Comparison of ENCODE assay signal across 21 cellular contexts in genomic region chr3:132196113-132196512, GRCh38.
"Had no signal": no experiment of that assay in that cellular context is flagged by ENCODE, and none has a peak within 500 bp of the region (broad histone marks: within the 10 kb centered on the region; RNA-seq: fewer than 3 reads in every experiment).

No MANE protein-coding gene starts in this region.

- H3K4me1 ChIP-seq: gastrocnemius medialis, left ventricle myocardium inferior, spleen had no signal

- H3K9me3 ChIP-seq: gastrocnemius medialis, left ventricle myocardium inferior, spleen had no signal

- H3K36me3 ChIP-seq: brain microvascular endothelial cell, gastrocnemius medialis, left ventricle myocardium inferior, spleen had no signal

- H3K4me1 Mint-ChIP-seq: activated T-helper 17 cell treated with anti-CD3 and anti-CD28 coated beads, Interleukin-2, amount 50 U/mL, for 72 hours; nephron progenitor cell had no signal

- H3K27me3 ChIP-seq: brain microvascular endothelial cell, gastrocnemius medialis had no signal

- H3K9me3 Mint-ChIP-seq: activated T-helper 17 cell treated with anti-CD3 and anti-CD28 coated beads, Interleukin-2, amount 50 U/mL, for 72 hours; dendritic cell treated with granulocyte-macrophage colony-stimulating factor and Interleukin-4, amounts not matched to agents 40 ng/mL and 50 ng/mL, for 4 days; nephron progenitor cell; T-helper 1 cell treated with Interleukin-12 subunit alpha and Interleukin-12 subunit beta and Interleukin-4 antibody, amounts not matched to agents 30 μg/mL and 1 μg/mL, for 36 hours had no signal

- ATAC-seq: activated CD8-positive, alpha-beta T cell treated with anti-CD3 and anti-CD28 coated beads, Interleukin-2, amount 10 ng/mL, durations not matched to agents 7 days and 5 days; activated T-helper 17 cell treated with anti-CD3 and anti-CD28 coated beads, Interleukin-2, amount 50 U/mL, for 72 hours; effector memory CD8-positive, alpha-beta T cell; gastrocnemius medialis; sciatic nerve; WTC11 had no signal

- H3K4me3 ChIP-seq: gastrocnemius medialis, left ventricle myocardium inferior, spleen had no signal

- H3K4me3 Mint-ChIP-seq: activated CD8-positive, alpha-beta T cell treated with anti-CD3 and anti-CD28 coated beads, Interleukin-2, amount 10 ng/mL, durations not matched to agents 7 days and 5 days; activated T-helper 17 cell treated with anti-CD3 and anti-CD28 coated beads, Interleukin-2, amount 50 U/mL, for 72 hours; dendritic cell treated with granulocyte-macrophage colony-stimulating factor and Interleukin-4, amounts not matched to agents 40 ng/mL and 50 ng/mL, for 4 days; effector memory CD8-positive, alpha-beta T cell; nephron progenitor cell; T-helper 1 cell treated with Interleukin-12 subunit alpha and Interleukin-12 subunit beta and Interleukin-4 antibody, amounts not matched to agents 30 μg/mL and 1 μg/mL, for 36 hours; type B pancreatic cell; WTC11 had no signal

- H3K27ac Mint-ChIP-seq: activated CD8-positive, alpha-beta T cell treated with anti-CD3 and anti-CD28 coated beads, Interleukin-2, amount 10 ng/mL, durations not matched to agents 7 days and 5 days; activated T-helper 17 cell treated with anti-CD3 and anti-CD28 coated beads, Interleukin-2, amount 50 U/mL, for 72 hours; dendritic cell treated with granulocyte-macrophage colony-stimulating factor and Interleukin-4, amounts not matched to agents 40 ng/mL and 50 ng/mL, for 4 days; effector memory CD8-positive, alpha-beta T cell; nephron progenitor cell; T-helper 1 cell treated with Interleukin-12 subunit alpha and Interleukin-12 subunit beta and Interleukin-4 antibody, amounts not matched to agents 30 μg/mL and 1 μg/mL, for 36 hours; type B pancreatic cell; WTC11 had no signal

- H3K27ac ChIP-seq: brain microvascular endothelial cell, gastrocnemius medialis, left ventricle myocardium inferior, spleen had no signal

- DNase-seq: activated CD4-positive, alpha-beta T cell treated with anti-CD3 and anti-CD28 coated beads for 48 hours; activated CD8-positive, alpha-beta T cell treated with anti-CD3 and anti-CD28 coated beads, Interleukin-2, amount 10 ng/mL, durations not matched to agents 7 days and 5 days; activated naive CD4-positive, alpha-beta T cell treated with anti-CD3 and anti-CD28 coated beads, Interleukin-2, amount 50 U/mL, for 16 hours; amniotic stem cell; brain microvascular endothelial cell; cerebellar nuclear complex; effector memory CD8-positive, alpha-beta T cell; gastrocnemius medialis; islet precursor cell; left ventricle myocardium inferior; mesendoderm; nephron progenitor cell; spleen; stimulated activated CD4-positive, alpha-beta T cell treated with anti-CD3 and anti-CD28 coated beads, Interleukin-1b, Interleukin-23, amount 100 ng/mL, for 48 hours; stimulated activated naive CD4-positive, alpha-beta T cell had no signal

- H3K36me3 Mint-ChIP-seq: type B pancreatic cell, WTC11 had no signal
